27 cellular contexts compared by ENCODE assay signal in genomic region chrX:153921070-153921469, GRCh38. TPM values are rescaled to one million over a fixed set of nuclear protein-coding genes. Genes with fewer than 3 reads are reported as not detected.
DNase-seq lines count a peak whose midpoint lies in the region; ATAC-seq, FAIRE-seq and TF ChIP-seq lines count a peak whose summit lies in the region.
"Had no signal": no experiment of that assay in that cellular context is flagged by ENCODE, and none has a peak within 500 bp of the region (broad histone marks: within the 10 kb centered on the region; RNA-seq: fewer than 3 reads in every experiment).

No MANE protein-coding gene starts in this region.

- ATAC-seq in heart left ventricle: no peak
- ATAC-seq in Right ventricle myocardium inferior: no peak
- ATAC-seq in K562: no peak
- ATAC-seq: activated T-cell treated with anti-CD3 and anti-CD28 coated beads, Interleukin-2, amount 50 U/mL, for 4 hours; left ventricle myocardium superior had no signal

- peak overlapping the region in 6 of 12 donors; percentile 48 to 98 (median 65) for H3K27ac ChIP-seq in heart left ventricle
- H3K27ac ChIP-seq in K562 (ENCODE audit: extremely low read depth, low read depth, low read length): no peak overlapping the region
- H3K27ac ChIP-seq in neutrophil: peak overlapping the region; percentile 100
- peak overlapping the region; percentile 38 for H3K27ac ChIP-seq in vagina
- H3K27ac ChIP-seq: brain microvascular endothelial cell had no signal

- 63 to 75% (median 74%) methylated on average over 9 to 16 of the region's 16 CpGs; no CpG with 5 or more reads in 1 of the 4 donors for WGBS in heart left ventricle, 4 donors
- 87% methylated on average over 3 of the region's 16 CpGs for WGBS in K562 (ENCODE audit: insufficient coverage, low coverage, missing lambda C conversion rate)

- TF ChIP-seq RAD21 in K562 (CRISPR knock-in tag; conservative IDR thresholded peaks at IDR 0.05 in 1 of 2, IDR thresholded peaks at IDR 0.05 in 1 of 2): no peak

- CTCF ChIA-PET in K562 (lab: Yijun Ruan, JAX; ENCODE audit: low intra/inter-chr PET ratio): no interaction called here

- no peaks in the 10 kb centered on the region for H3K9me3 ChIP-seq in heart left ventricle
- no peaks in the 10 kb centered on the region for H3K9me3 ChIP-seq in K562 (replicated peaks; ENCODE audit: control insufficient read depth, insufficient read depth, low read depth, low read length)
- H3K9me3 ChIP-seq in neutrophil: no peaks in the 10 kb centered on the region
- H3K9me3 ChIP-seq in vagina: no peaks in the 10 kb centered on the region
- H3K9me3 ChIP-seq: adrenal gland had no signal

- POLR2A ChIA-PET in K562 (lab: Yijun Ruan, JAX): interaction anchor here (0.6 to 0.8 kb wide), 3 partner anchors 12 to 45 kb away, joined by 3 to 5 read pairs (median 4); no protein-coding TSS in a partner anchor

- H3K27me3 ChIP-seq in heart left ventricle (peaks cover 0 to 58% (median 0%) of the 10 kb centered on the region in 9 donors), K562 (ENCODE audit: control insufficient read depth in 2 of 2, insufficient read depth in 2 of 2, low read length in 2 of 2) (no peaks in the 10 kb centered on the region), neutrophil (no peaks in the 10 kb centered on the region), vagina (no peaks in the 10 kb centered on the region)
- H3K27me3 ChIP-seq: brain microvascular endothelial cell had no signal

- peak overlapping the region in 8 of 12 donors; percentile 7 to 33 (median 14) for H3K4me3 ChIP-seq in heart left ventricle
- no peak overlapping the region for H3K4me3 ChIP-seq in K562
- H3K4me3 ChIP-seq in neutrophil (ENCODE audit: low read depth in 1 of 2, low read length in 1 of 2): no peak overlapping the region
- no peak overlapping the region for H3K4me3 ChIP-seq in vagina
- H3K4me3 ChIP-seq: adrenal gland had no signal

- H3K4me2 ChIP-seq in K562 (ENCODE audit: insufficient read depth, low read length): no peak overlapping the region

- no peak overlapping the region for H3K9ac ChIP-seq in K562 (ENCODE audit: insufficient read depth in 1 of 2, low read depth in 2 of 2, low read length in 2 of 2)

- in situ Hi-C loops in K562 (cut with MboI): no loop called here

- no peaks in the 10 kb centered on the region for H4K20me1 ChIP-seq in K562 (replicated peaks; ENCODE audit: control insufficient read depth, insufficient read depth, low read length)

- DNase-seq in heart left ventricle (peak in 2 of 5 donors; percentile 12 to 20), Right ventricle myocardium inferior (ENCODE audit: missing footprints) (no peak), K562 (ENCODE audit: extremely low read depth in 1 of 4, low spot score in 3 of 4) (no peak), vagina (ENCODE audit: extremely low spot score in 2 of 2) (no peak), putamen (ENCODE audit: low spot score) (no peak), NCI-H526 treated with DMSO at 0.1 percent for 48 hours (lab: John Stamatoyannopoulos, UW) (no peak), AG20443 (ENCODE audit: low spot score) (no peak)
- DNase-seq: activated CD8-positive, alpha-beta memory T cell treated with anti-CD3 and anti-CD28 coated beads for 24 hours; activated T-cell treated with anti-CD3 and anti-CD28 coated beads, Interleukin-2, amount 50 U/mL, for 4 hours; adrenal gland; brain microvascular endothelial cell; CD4-positive, CD25-positive, alpha-beta regulatory T cell; DMS 273 treated with DMSO at 0.1 percent for 48 hours; effector memory CD4-positive, alpha-beta T cell; erythroblast; foreskin melanocyte; HCEC 1CT; left ventricle myocardium superior; NCI-H1105 treated with DMSO at 0.1 percent for 48 hours; NCI-H2029; NCI-H345; NCI-H774; substantia nigra had no signal

- no peak overlapping the region for H2AFZ ChIP-seq in K562 (ENCODE audit: low read depth, low read length)

- intact Hi-C loops in heart left ventricle (cut with DNase I): loop anchor here in 3 of 10 donors (10.0 kb wide), 2 partner anchors 126 to 196 kb away; partner anchors contain the start of genes IDH3G (in 2 of the 3), SSR4 (in 2 of the 3), ABCD1 (in 1 of the 3) and BCAP31 (in 1 of the 3)
- intact Hi-C loops in Right ventricle myocardium inferior (cut with DNase I): no loop called here
- intact Hi-C loops in K562 (cut with micrococcal nuclease): no loop called here
- intact Hi-C loops in vagina (cut with DNase I): loop anchor here (10.0 kb wide), 1 partner anchor 136 kb away; the partner anchor contains the start of gene SRPK3

- no peak for FAIRE-seq in K562 (lab: Jason Lieb, UNC)
- FAIRE-seq: GM19239 had no signal

- H3K9me1 ChIP-seq in K562 (ENCODE audit: control insufficient read depth, insufficient read depth, low read length): no peaks in the 10 kb centered on the region

- TF ChIP-seq POLR2A in heart left ventricle (IDR thresholded peaks at IDR 0.05) (no peak), K562 (conservative IDR thresholded peaks at IDR 0.05) (no peak), vagina (IDR thresholded peaks at IDR 0.05) (no peak)

- peaks cover 29% of the 10 kb centered on the region for H3K79me2 ChIP-seq in K562 (ENCODE audit: control insufficient read depth, insufficient read depth, low read length)

- peaks cover 0 to 46% (median 12%) of the 10 kb centered on the region in 12 donors for H3K4me1 ChIP-seq in heart left ventricle
- peaks cover 12 to 31% of the 10 kb centered on the region in 2 experiments; a peak in 4 of 5 replicates for H3K4me1 ChIP-seq in K562 (replicated peaks in 1 of 2; ENCODE audit: control insufficient read depth in 2 of 2, insufficient read depth in 2 of 2, low read length in 2 of 2)
- peaks cover 31 to 51% of the 10 kb centered on the region in 2 experiments for H3K4me1 ChIP-seq in neutrophil (ENCODE audit: control insufficient read depth in 1 of 2, insufficient read depth in 1 of 2, low read depth in 1 of 2, low read length in 1 of 2)
- H3K4me1 ChIP-seq in vagina: peaks cover 30% of the 10 kb centered on the region

- no TSS peak for BruUV-seq in K562 (replicated peaks; lab: Mats Ljungman, UMichigan)

- H3K36me3 ChIP-seq in heart left ventricle (peaks cover 0 to 43% (median 0%) of the 10 kb centered on the region in 9 donors), K562 (ENCODE audit: control insufficient read depth, insufficient read depth, low read length) (peaks cover 33% of the 10 kb centered on the region; the same call in 2 of the 3 replicates), neutrophil (peaks cover 52% of the 10 kb centered on the region), vagina (no peaks in the 10 kb centered on the region)
- H3K36me3 ChIP-seq: adrenal gland, brain microvascular endothelial cell had no signal

- TF ChIP-seq CTCF in heart left ventricle (IDR thresholded peaks at IDR 0.05): no peak
- no peak for TF ChIP-seq CTCF in K562 (IDR thresholded peaks at IDR 0.05 in 2 of 3, conservative IDR thresholded peaks at IDR 0.05 in 1 of 3; ENCODE audit: insufficient read depth in 2 of 3, low read depth in 1 of 3, low read length in 3 of 3)
- TF ChIP-seq CTCF in neutrophil (IDR thresholded peaks at IDR 0.05): no peak
- no peak for TF ChIP-seq CTCF in vagina (IDR thresholded peaks at IDR 0.05)

- no peak for TF ChIP-seq EP300 in K562 (IDR thresholded peaks at IDR 0.05; ENCODE audit: low read length)

RNA-seq across cellular contexts. Expression of gene ARHGAP4, which starts 5.0 kb away (rescaled TPM):
- total RNA-seq in heart left ventricle (10 to 100 TPM in 4 of 9 donors, 1 to 10 TPM in 5; 6.8 to 55.8 (median 9.5) TPM), Right ventricle myocardium inferior (9.7 TPM), K562 (2014; rRNA removed) (52.7 and 81.2 TPM in 2 replicates), K562 (2014; rRNA removed; fragmentation: Illumina TruSeq; extraction: Trizol) (3.1 and 5.5 TPM in 2 replicates), K562 (2015; rRNA removed; fragmentation: Illumina TruSeq; extraction: Trizol) (32.7 and 36.8 TPM in 2 replicates), K562 (2021) (70.5 and 81.8 TPM in 2 replicates), vagina (36.6 TPM)
- polyA plus RNA-seq in heart left ventricle (10 to 100 TPM; 15.9 to 25.1 TPM), K562 (2011; rRNA removed) (9.6 and 29.7 TPM in 2 replicates), K562 (2014; fragmentation: Illumina TruSeq; extraction: Trizol) (13.5 and 40.2 TPM in 2 replicates), K562 (2014; fragmentation: Nextera tagmentation; extraction: Ambion mirVana) (1 to 10 TPM in 1 of 2 experiments, under 1 TPM in 1; 0.30 to 1.7 TPM), K562 (2014; rRNA removed) (63.7 and 77.8 TPM in 2 replicates)
- total RNA-seq in K562 (2011; cell fraction: chromatin; rRNA removed; ENCODE audit: low replicate concordance): 54.8 and 157 TPM in 2 replicates
- total RNA-seq in K562 (2011; cell fraction: nucleolus; rRNA removed): 105 and 155 TPM in 2 replicates
- 55.0 and 81.2 TPM in 2 replicates for total RNA-seq in K562 (2011; cell fraction: nucleoplasm; rRNA removed)
- 21.0 and 26.6 TPM in 2 replicates for polyA plus RNA-seq in K562 (2011; cell fraction: cytosol; rRNA removed)
- polyA plus RNA-seq in K562 (2011; cell fraction: nucleus; rRNA removed): 174 and 259 TPM in 2 replicates
- polyA plus RNA-seq in K562 (2012): 59.1 and 135 TPM in 2 replicates
- 3.6 and 6.7 TPM in 2 replicates for polyA minus RNA-seq in K562 (2011; rRNA and poly(A)+ RNA removed)
- 13.5 and 33.9 TPM in 2 replicates for polyA minus RNA-seq in K562 (2011; cell fraction: cytosol; rRNA and poly(A)+ RNA removed)
- 26.9 and 53.0 TPM in 2 replicates for polyA minus RNA-seq in K562 (2011; cell fraction: nucleus; rRNA and poly(A)+ RNA removed)

RNA-seq across cellular contexts. Expression of gene NAA10, which starts 13.8 kb away (rescaled TPM):
- total RNA-seq in heart left ventricle: 100 to 1,000 TPM in 2 of 9 donors, 10 to 100 TPM in 7; 52.5 to 112 (median 72.1) TPM
- 100 to 1,000 TPM; 120 to 221 TPM for polyA plus RNA-seq in heart left ventricle
- total RNA-seq in Right ventricle myocardium inferior: 80.6 TPM
- total RNA-seq in K562 (2011; cell fraction: chromatin; rRNA removed; ENCODE audit: low replicate concordance): 126 and 302 TPM in 2 replicates
- 207 and 213 TPM in 2 replicates for total RNA-seq in K562 (2011; cell fraction: nucleolus; rRNA removed)
- 179 and 187 TPM in 2 replicates for total RNA-seq in K562 (2011; cell fraction: nucleoplasm; rRNA removed)
- total RNA-seq in K562 (2014; rRNA removed): 152 and 196 TPM in 2 replicates
- 101 and 103 TPM in 2 replicates for total RNA-seq in K562 (2014; rRNA removed; fragmentation: Illumina TruSeq; extraction: Trizol)
- total RNA-seq in K562 (2015; rRNA removed; fragmentation: Illumina TruSeq; extraction: Trizol): 134 and 146 TPM in 2 replicates
- 226 and 231 TPM in 2 replicates for total RNA-seq in K562 (2021)
- 105 and 117 TPM in 2 replicates for polyA plus RNA-seq in K562 (2011; rRNA removed)
- polyA plus RNA-seq in K562 (2011; cell fraction: cytosol; rRNA removed): 174 and 276 TPM in 2 replicates
- 211 and 324 TPM in 2 replicates for polyA plus RNA-seq in K562 (2011; cell fraction: nucleus; rRNA removed)
- 177 and 213 TPM in 2 replicates for polyA plus RNA-seq in K562 (2012)
- polyA plus RNA-seq in K562 (2014; fragmentation: Illumina TruSeq; extraction: Trizol): 192 and 229 TPM in 2 replicates
- polyA plus RNA-seq in K562 (2014; fragmentation: Nextera tagmentation; extraction: Ambion mirVana): 10 to 100 TPM; 11.1 to 26.5 TPM
- 250 and 277 TPM in 2 replicates for polyA plus RNA-seq in K562 (2014; rRNA removed)
- 45.9 and 88.5 TPM in 2 replicates for polyA minus RNA-seq in K562 (2011; rRNA and poly(A)+ RNA removed)
- 72.1 and 79.8 TPM in 2 replicates for polyA minus RNA-seq in K562 (2011; cell fraction: cytosol; rRNA and poly(A)+ RNA removed)
- polyA minus RNA-seq in K562 (2011; cell fraction: nucleus; rRNA and poly(A)+ RNA removed): 70.5 and 80.1 TPM in 2 replicates
- total RNA-seq in vagina: 66.8 TPM

RNA-seq across cellular contexts. Expression of gene AVPR2, which starts 16.6 kb away (rescaled TPM):
- 10 to 100 TPM in 1 of 9 donors, 1 to 10 TPM in 8; 2.2 to 10.5 (median 3.0) TPM for total RNA-seq in heart left ventricle
- 1 to 10 TPM; 4.0 to 7.5 TPM for polyA plus RNA-seq in heart left ventricle
- 3.2 TPM for total RNA-seq in Right ventricle myocardium inferior
- total RNA-seq in K562 (2011; cell fraction: chromatin; rRNA removed; ENCODE audit: low replicate concordance): not detected in 2 replicates
- not detected in 2 replicates for total RNA-seq in K562 (2011; cell fraction: nucleolus; rRNA removed)
- not detected in 2 replicates for total RNA-seq in K562 (2011; cell fraction: nucleoplasm; rRNA removed)
- not detected in 2 replicates for total RNA-seq in K562 (2014; rRNA removed)
- total RNA-seq in K562 (2014; rRNA removed; fragmentation: Illumina TruSeq; extraction: Trizol): not detected in 2 replicates
- not detected in 2 replicates for total RNA-seq in K562 (2015; rRNA removed; fragmentation: Illumina TruSeq; extraction: Trizol)
- not detected in 2 replicates for total RNA-seq in K562 (2021)
- not detected in 2 replicates for polyA plus RNA-seq in K562 (2011; rRNA removed)
- polyA plus RNA-seq in K562 (2011; cell fraction: cytosol; rRNA removed): not detected in 2 replicates
- polyA plus RNA-seq in K562 (2011; cell fraction: nucleus; rRNA removed): not detected in 2 replicates
- 0.56 and 0.65 TPM in 2 replicates for polyA plus RNA-seq in K562 (2012)
- polyA plus RNA-seq in K562 (2014; fragmentation: Illumina TruSeq; extraction: Trizol): not detected in 2 replicates
- not detected for polyA plus RNA-seq in K562 (2014; fragmentation: Nextera tagmentation; extraction: Ambion mirVana)
- not detected in 2 replicates for polyA plus RNA-seq in K562 (2014; rRNA removed)
- not detected in 2 replicates for polyA minus RNA-seq in K562 (2011; rRNA and poly(A)+ RNA removed)
- polyA minus RNA-seq in K562 (2011; cell fraction: cytosol; rRNA and poly(A)+ RNA removed): not detected in 2 replicates
- not detected in 2 replicates for polyA minus RNA-seq in K562 (2011; cell fraction: nucleus; rRNA and poly(A)+ RNA removed)
- total RNA-seq in vagina: 4.9 TPM
- total RNA-seq: activated T-cell treated with anti-CD3 and anti-CD28 coated beads, Interleukin-2, amount 50 U/mL, for 4 hours; CD4-positive, CD25-positive, alpha-beta regulatory T cell had no signal
- polyA plus RNA-seq: CD4-positive, CD25-positive, alpha-beta regulatory T cell; neural cell had no signal

RNA-seq across cellular contexts. Expression of gene RENBP, which starts 23.4 kb away (rescaled TPM):
- 10 to 100 TPM in 5 of 9 donors, 1 to 10 TPM in 4; 5.1 to 35.5 (median 10.2) TPM for total RNA-seq in heart left ventricle
- polyA plus RNA-seq in heart left ventricle: 1 to 10 TPM; 6.4 to 9.8 TPM
- 8.8 TPM for total RNA-seq in Right ventricle myocardium inferior
- total RNA-seq in K562 (2011; cell fraction: chromatin; rRNA removed; ENCODE audit: low replicate concordance): 14.9 and 45.4 TPM in 2 replicates
- total RNA-seq in K562 (2011; cell fraction: nucleolus; rRNA removed): 31.0 and 32.8 TPM in 2 replicates
- total RNA-seq in K562 (2011; cell fraction: nucleoplasm; rRNA removed): 15.7 and 24.1 TPM in 2 replicates
- total RNA-seq in K562 (2014; rRNA removed): 8.4 and 9.5 TPM in 2 replicates
- total RNA-seq in K562 (2014; rRNA removed; fragmentation: Illumina TruSeq; extraction: Trizol): 2.7 and 4.0 TPM in 2 replicates
- total RNA-seq in K562 (2015; rRNA removed; fragmentation: Illumina TruSeq; extraction: Trizol): 12.3 and 13.4 TPM in 2 replicates
- total RNA-seq in K562 (2021): 9.6 and 14.8 TPM in 2 replicates
- polyA plus RNA-seq in K562 (2011; rRNA removed): 12.7 and 16.4 TPM in 2 replicates
- polyA plus RNA-seq in K562 (2011; cell fraction: cytosol; rRNA removed): 21.2 and 25.6 TPM in 2 replicates
- polyA plus RNA-seq in K562 (2011; cell fraction: nucleus; rRNA removed): 48.7 and 48.8 TPM in 2 replicates
- 24.3 and 60.0 TPM in 2 replicates for polyA plus RNA-seq in K562 (2012)
- 5.6 and 7.3 TPM in 2 replicates for polyA plus RNA-seq in K562 (2014; fragmentation: Illumina TruSeq; extraction: Trizol)
- polyA plus RNA-seq in K562 (2014; fragmentation: Nextera tagmentation; extraction: Ambion mirVana): under 1 TPM in 1 of 2 experiments, not detected in 1; 0.07 TPM
- 11.1 and 11.6 TPM in 2 replicates for polyA plus RNA-seq in K562 (2014; rRNA removed)
- polyA minus RNA-seq in K562 (2011; rRNA and poly(A)+ RNA removed): 5.5 and 12.0 TPM in 2 replicates
- 7.0 and 13.6 TPM in 2 replicates for polyA minus RNA-seq in K562 (2011; cell fraction: cytosol; rRNA and poly(A)+ RNA removed)
- 9.8 and 16.1 TPM in 2 replicates for polyA minus RNA-seq in K562 (2011; cell fraction: nucleus; rRNA and poly(A)+ RNA removed)
- 4.2 TPM for total RNA-seq in vagina

RNA-seq across cellular contexts. Expression of gene L1CAM, which starts 35.1 kb away (rescaled TPM):
- total RNA-seq in heart left ventricle (10 to 100 TPM in 1 of 9 donors, 1 to 10 TPM in 7, under 1 TPM in 1; 0.99 to 11.0 (median 3.1) TPM), Right ventricle myocardium inferior (6.1 TPM), K562 (2014; rRNA removed) (0.09 and 0.24 TPM in 2 replicates), K562 (2014; rRNA removed; fragmentation: Illumina TruSeq; extraction: Trizol) (0.10 and 0.40 TPM in 2 replicates), K562 (2015; rRNA removed; fragmentation: Illumina TruSeq; extraction: Trizol) (0.11 and 0.36 TPM in 2 replicates), K562 (2021) (0.29 and 0.86 TPM in 2 replicates), vagina (9.6 TPM)
- polyA plus RNA-seq in heart left ventricle (1 to 10 TPM; 1.3 to 1.8 TPM), K562 (2011; rRNA removed) (0.15 and 0.61 TPM in 2 replicates), K562 (2014; fragmentation: Illumina TruSeq; extraction: Trizol) (0.16 and 0.21 TPM in 2 replicates), K562 (2014; fragmentation: Nextera tagmentation; extraction: Ambion mirVana) (not detected), K562 (2014; rRNA removed) (0.62 TPM in 1 of 2 replicates, not detected in the other)
- 1.9 and 4.7 TPM in 2 replicates for total RNA-seq in K562 (2011; cell fraction: chromatin; rRNA removed; ENCODE audit: low replicate concordance)
- total RNA-seq in K562 (2011; cell fraction: nucleolus; rRNA removed): 1.1 and 2.7 TPM in 2 replicates
- 1.5 and 1.8 TPM in 2 replicates for total RNA-seq in K562 (2011; cell fraction: nucleoplasm; rRNA removed)
- 0.10 and 0.19 TPM in 2 replicates for polyA plus RNA-seq in K562 (2011; cell fraction: cytosol; rRNA removed)
- polyA plus RNA-seq in K562 (2011; cell fraction: nucleus; rRNA removed): 1.4 and 1.7 TPM in 2 replicates
- polyA plus RNA-seq in K562 (2012): 0.29 and 2.2 TPM in 2 replicates
- polyA minus RNA-seq in K562 (2011; rRNA and poly(A)+ RNA removed): 0.18 and 0.21 TPM in 2 replicates
- 3.5 TPM in 1 of 2 replicates, not detected in the other for polyA minus RNA-seq in K562 (2011; cell fraction: cytosol; rRNA and poly(A)+ RNA removed)
- polyA minus RNA-seq in K562 (2011; cell fraction: nucleus; rRNA and poly(A)+ RNA removed): 0.44 and 1.1 TPM in 2 replicates
- total RNA-seq: OCI-LY7 had no signal

Comparison
In these comparisons a context has a peak if more than half of its experiments do, and no peak if none do; other contexts are left out.
1. H3K4me3 ChIP-seq: peak in heart left ventricle (8 of 12); none in K562 (single experiment), neutrophil (0 of 2) and vagina (0 of 2).